Comparison of ENCODE assay signal across 24 cellular contexts in the genomic region with DNA sequence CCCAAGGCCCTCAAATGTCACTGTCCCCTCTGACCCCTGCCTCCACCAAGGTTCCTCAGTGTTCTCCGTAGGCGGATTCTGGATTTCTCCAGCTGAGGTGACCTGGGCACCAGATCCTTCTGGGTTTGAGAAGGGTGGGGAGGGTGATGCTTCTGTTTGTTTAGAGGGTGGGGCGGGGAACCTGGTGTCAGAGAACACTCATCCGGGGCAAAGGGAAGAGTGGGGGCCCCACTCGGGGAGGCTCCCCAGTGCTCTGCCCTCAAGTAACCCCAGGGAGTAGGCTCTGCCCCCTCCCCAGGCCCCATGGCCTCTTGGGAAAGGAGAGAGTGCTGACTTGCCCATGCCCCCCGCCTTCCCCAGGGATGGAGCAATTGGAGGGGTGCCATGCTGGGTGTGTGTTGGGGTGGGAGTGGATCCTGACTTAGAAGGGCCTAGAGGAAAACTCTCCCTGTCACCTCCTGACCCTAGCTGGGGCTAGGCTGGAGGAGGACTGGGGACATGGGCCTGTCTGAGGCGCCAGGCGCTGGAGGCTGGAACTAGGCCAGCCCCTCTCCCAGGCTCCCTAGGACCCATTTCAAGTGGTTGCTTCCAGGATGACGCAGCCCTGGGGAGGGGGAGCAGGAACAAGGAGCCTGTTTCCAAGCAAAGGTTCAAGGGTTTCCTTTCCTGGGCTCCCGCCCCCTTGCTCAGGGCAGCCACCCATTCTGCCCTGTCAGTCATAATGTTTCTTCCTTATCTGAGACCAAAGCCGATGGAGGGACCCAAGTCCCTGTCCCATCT. TPM values are rescaled to one million over a fixed set of nuclear protein-coding genes. Genes with fewer than 3 reads are reported as not detected.
DNase-seq lines count a peak whose midpoint lies in the region; ATAC-seq and TF ChIP-seq lines count a peak whose summit lies in the region.
"Had no signal": no experiment of that assay in that cellular context is flagged by ENCODE, and none has a peak within 500 bp of the region (broad histone marks: within the 10 kb centered on the region; RNA-seq: fewer than 3 reads in every experiment).

No MANE protein-coding gene starts in this region.

- TF ChIP-seq CTCF in PC-3 (conservative IDR thresholded peaks at IDR 0.05; ENCODE audit: low read depth, low read length) (no peak), uterus (IDR thresholded peaks at IDR 0.05) (no peak)

- CTCF ChIA-PET in PC-3 (lab: Charles Lee), result no interaction called here

- H3K4me1 ChIP-seq in PC-3 (ENCODE audit: insufficient read depth, low read length) (peaks cover 46% of the 10 kb centered on the region), mesenchymal stem cell (ENCODE audit: control insufficient read depth, insufficient read depth, low read depth, low read length) (no peaks in the 10 kb centered on the region), uterus (no peaks in the 10 kb centered on the region)
- H3K4me1 ChIP-seq: BLaER1 treated with 17β-estradiol and CSF1 and Interleukin-3, amounts not matched to agents 10 nM and 100 nM had no signal

- no peak overlapping the region for H3K4me3 Mint-ChIP-seq in T-helper 17 cell
- H3K4me3 Mint-ChIP-seq: CD4-positive, alpha-beta memory T cell; GM23338; IgD-negative memory B cell had no signal

- no peak overlapping the region for H2BK12ac ChIP-seq in mesenchymal stem cell (ENCODE audit: low read length in 2 of 2)

- BruUV-seq in PC-3 (replicated peaks; lab: Mats Ljungman, UMichigan), result no TSS peak

- intact Hi-C loops in PC-3 (cut with micrococcal nuclease), result no loop called here
- intact Hi-C loops in uterus (cut with DNase I; ENCODE audit: low total_unique reads), result no loop called here

- POLR2A ChIA-PET in PC-3 (lab: Charles Lee; ENCODE audit: unreplicated experiment), result no interaction called here

- H2BK5ac ChIP-seq in mesenchymal stem cell (ENCODE audit: low read depth, low read length, poor library complexity, severe bottlenecking), result no peak overlapping the region

- no peak overlapping the region for H3K4ac ChIP-seq in mesenchymal stem cell (ENCODE audit: low read depth in 1 of 2, low read length in 2 of 2)

- H2AK5ac ChIP-seq in mesenchymal stem cell (ENCODE audit: low read length, severe bottlenecking), result no peak overlapping the region

- H3K18ac ChIP-seq in mesenchymal stem cell (ENCODE audit: low read depth in 1 of 2, low read length in 2 of 2), result no peak overlapping the region

- H3K9me3 ChIP-seq in PC-3 (ENCODE audit: low read length), result no peaks in the 10 kb centered on the region
- no peaks in the 10 kb centered on the region for H3K9me3 ChIP-seq in mesenchymal stem cell (ENCODE audit: control insufficient read depth, low read length)
- no peaks in the 10 kb centered on the region for H3K9me3 ChIP-seq in T-helper 17 cell (ENCODE audit: control insufficient read depth, low read length, poor library complexity, severe bottlenecking)
- H3K9me3 ChIP-seq in uterus, result no peaks in the 10 kb centered on the region
- H3K9me3 ChIP-seq: BLaER1 treated with 17β-estradiol and CSF1 and Interleukin-3, amounts not matched to agents 10 nM and 100 nM had no signal

- H3F3A ChIP-seq in PC-3 (ENCODE audit: low read length, unreplicated experiment), result peaks cover 6% of the 10 kb centered on the region

- no peaks in the 10 kb centered on the region for H4K20me1 ChIP-seq in PC-3 (ENCODE audit: low read length)

- TF ChIP-seq POLR2A in erythroblast (IDR thresholded peaks at IDR 0.05; ENCODE audit: low read length) (no peak), uterus (IDR thresholded peaks at IDR 0.05) (no peak)

- H3K9ac ChIP-seq in PC-3 (ENCODE audit: low read length), result no peak overlapping the region
- no peak overlapping the region for H3K9ac ChIP-seq in mesenchymal stem cell (ENCODE audit: low read length)
- H3K9ac ChIP-seq: BLaER1 treated with 17β-estradiol and CSF1 and Interleukin-3, amounts not matched to agents 10 nM and 100 nM had no signal

- no peaks in the 10 kb centered on the region for H3K27me3 ChIP-seq in PC-3 (ENCODE audit: low read length)
- H3K27me3 ChIP-seq in mesenchymal stem cell (ENCODE audit: control insufficient read depth in 1 of 2, insufficient read depth in 1 of 2, low read length in 2 of 2), result peaks cover 69 to 100% of the 10 kb centered on the region in 2 experiments
- H3K27me3 ChIP-seq in uterus, result peaks cover 0 to 15% of the 10 kb centered on the region in 2 donors

- no peaks in the 10 kb centered on the region for H3K36me3 Mint-ChIP-seq in T-helper 17 cell (ENCODE audit: low read depth)
- H3K36me3 Mint-ChIP-seq: CD4-positive, alpha-beta memory T cell; IgD-negative memory B cell had no signal

- no peak overlapping the region for H2BK120ac ChIP-seq in mesenchymal stem cell (ENCODE audit: low read depth, low read length)

- peak; percentile 62 for DNase-seq in DMS153 (lab: John Stamatoyannopoulos, UW)
- peak; percentile 28 for DNase-seq in Daoy (ENCODE audit: low read depth)
- DNase-seq in PC-3, result peak; percentile 36
- DNase-seq in mesenchymal stem cell, result no peak
- no peak for DNase-seq in erythroblast (lab: John Stamatoyannopoulos, UW)
- no peak for DNase-seq in T-helper 17 cell
- DNase-seq in uterus, result no peak
- DNase-seq: CD4-positive, alpha-beta memory T cell; GDM1; HCEC 1CT; Karpas-422; NCI-H1417 treated with DMSO at 0.1 percent for 48 hours; NCI-H187; NCI-H2171 treated with DMSO at 0.1 percent for 48 hours; NCI-H446; NCI-H526 treated with DMSO at 0.1 percent for 48 hours; SHP77 treated with DMSO at 0.1 percent for 48 hours; SW 1271 had no signal

- H3K79me2 ChIP-seq in PC-3 (ENCODE audit: low read length), result no peaks in the 10 kb centered on the region

- no peaks in the 10 kb centered on the region for H3K36me3 ChIP-seq in PC-3 (ENCODE audit: low read depth, low read length)
- no peaks in the 10 kb centered on the region for H3K36me3 ChIP-seq in mesenchymal stem cell (ENCODE audit: control insufficient read depth in 1 of 2, insufficient read depth in 2 of 2, low read depth in 1 of 2, low read length in 2 of 2)
- no peaks in the 10 kb centered on the region for H3K36me3 ChIP-seq in uterus
- H3K36me3 ChIP-seq: BLaER1 treated with 17β-estradiol and CSF1 and Interleukin-3, amounts not matched to agents 10 nM and 100 nM had no signal

- H3K4me1 Mint-ChIP-seq in T-helper 17 cell, result no peaks in the 10 kb centered on the region
- H3K4me1 Mint-ChIP-seq: CD4-positive, alpha-beta memory T cell; IgD-negative memory B cell had no signal

- H3K27ac ChIP-seq in PC-3 (ENCODE audit: low read length) (no peak overlapping the region), mesenchymal stem cell (ENCODE audit: low read length, poor library complexity, severe bottlenecking) (no peak overlapping the region), uterus (no peak overlapping the region)
- H3K27ac ChIP-seq: BLaER1 treated with 17β-estradiol and CSF1 and Interleukin-3, amounts not matched to agents 10 nM and 100 nM; RWPE1; SK-N-MC had no signal

- H3K27me3 Mint-ChIP-seq in T-helper 17 cell, result peaks cover 85% of the 10 kb centered on the region

- H3K4me2 ChIP-seq in PC-3 (ENCODE audit: low read length) (peak overlapping the region; percentile 44), mesenchymal stem cell (ENCODE audit: low read length, poor library complexity, severe bottlenecking) (no peak overlapping the region)
- H3K4me2 ChIP-seq: BLaER1 treated with 17β-estradiol and CSF1 and Interleukin-3, amounts not matched to agents 10 nM and 100 nM; GM23338 had no signal

- no peak overlapping the region for H3K23ac ChIP-seq in mesenchymal stem cell (ENCODE audit: low read length in 2 of 2)

- no peak overlapping the region for H4K8ac ChIP-seq in mesenchymal stem cell (ENCODE audit: low read length)

- 85% methylated on average over 10 of the region's 11 CpGs for WGBS in mesenchymal stem cell

- no peak overlapping the region for H3K14ac ChIP-seq in mesenchymal stem cell (ENCODE audit: low read length in 2 of 2)

- H4K91ac ChIP-seq in mesenchymal stem cell (ENCODE audit: low read length), result no peak overlapping the region

- no peak overlapping the region for H3K27ac Mint-ChIP-seq in T-helper 17 cell
- H3K27ac Mint-ChIP-seq: CD4-positive, alpha-beta memory T cell; GM23338; IgD-negative memory B cell had no signal

- H3K4me3 ChIP-seq in PC-3 (ENCODE audit: low read length) (no peak overlapping the region), mesenchymal stem cell (ENCODE audit: insufficient read depth in 1 of 2, low read depth in 1 of 2, low read length in 2 of 2) (no peak overlapping the region), uterus (no peak overlapping the region)
- H3K4me3 ChIP-seq: BLaER1 treated with 17β-estradiol and CSF1 and Interleukin-3, amounts not matched to agents 10 nM and 100 nM; GM23338; SK-N-MC had no signal

- H2BK15ac ChIP-seq in mesenchymal stem cell (ENCODE audit: low read depth, poor library complexity, severe bottlenecking), result no peak overlapping the region

- no peaks in the 10 kb centered on the region for H3K79me1 ChIP-seq in mesenchymal stem cell (replicated peaks; ENCODE audit: low read length, poor library complexity, severe bottlenecking)

- ATAC-seq in PC-3 (peak; percentile 44), T-helper 17 cell (no peak)
- ATAC-seq: GM23338 had no signal

- no peak overlapping the region for H2AFZ ChIP-seq in PC-3 (ENCODE audit: low read length)
- peak overlapping the region; percentile 15 for H2AFZ ChIP-seq in mesenchymal stem cell (ENCODE audit: low read depth, low read length)
- H2AFZ ChIP-seq: GM23338 had no signal

- H3K9me2 ChIP-seq in PC-3 (replicated peaks; ENCODE audit: low read length), result no peaks in the 10 kb centered on the region

RNA-seq across cellular contexts. Expression of gene KAZALD1, which starts 27.9 kb away (rescaled TPM):
- 3.0 and 12.2 TPM in 2 replicates for total RNA-seq in Daoy (2014; rRNA removed; shearing (Covaris generic))
- total RNA-seq in PC-3 (2014; rRNA removed) (24.9 and 25.1 TPM in 2 replicates), T-helper 17 cell (not detected), uterus (10 to 100 TPM in 1 of 4 donors, 1 to 10 TPM in 1, under 1 TPM in 1, not detected in 1; 0.26 to 34.6 (median 6.3) TPM)
- 4.4 TPM for polyA plus RNA-seq in mesenchymal stem cell (2013, experiment 1 of 2)
- polyA plus RNA-seq in mesenchymal stem cell (2013, experiment 2 of 2), result 3.9 TPM
- total RNA-seq: CD4-positive, alpha-beta memory T cell had no signal
- polyA plus RNA-seq: CD4-positive, alpha-beta memory T cell; IgD-negative memory B cell had no signal

RNA-seq across cellular contexts. Expression of gene TLX1, which starts 41.4 kb away (rescaled TPM):
- 0.06 TPM in 1 of 2 replicates, not detected in the other for total RNA-seq in Daoy (2014; rRNA removed; shearing (Covaris generic))
- total RNA-seq in PC-3 (2014; rRNA removed), result not detected in 2 replicates
- polyA plus RNA-seq in mesenchymal stem cell (2013, experiment 1 of 2), result not detected
- polyA plus RNA-seq in mesenchymal stem cell (2013, experiment 2 of 2), result not detected
- total RNA-seq in T-helper 17 cell, result not detected
- not detected for total RNA-seq in uterus
- total RNA-seq: CD4-positive, alpha-beta memory T cell; GM23338; M059J had no signal
- polyA plus RNA-seq: CD4-positive, alpha-beta memory T cell; GM23338; IgD-negative memory B cell had no signal

RNA-seq across cellular contexts. Expression of gene SFXN3, which starts 58.7 kb away (rescaled TPM):
- total RNA-seq in Daoy (2014; rRNA removed; shearing (Covaris generic)), result 14.7 and 32.1 TPM in 2 replicates
- total RNA-seq in PC-3 (2014; rRNA removed) (46.7 and 63.7 TPM in 2 replicates), T-helper 17 cell (10 to 100 TPM; 40.8 to 51.5 TPM), uterus (100 to 1,000 TPM in 1 of 4 donors, 10 to 100 TPM in 3; 34.6 to 161 (median 58.1) TPM)
- 99.8 TPM for polyA plus RNA-seq in mesenchymal stem cell (2013, experiment 1 of 2)
- 93.2 TPM for polyA plus RNA-seq in mesenchymal stem cell (2013, experiment 2 of 2)

RNA-seq across cellular contexts. Expression of gene PDZD7, which starts 58.8 kb away (rescaled TPM):
- 0.42 and 0.51 TPM in 2 replicates for total RNA-seq in Daoy (2014; rRNA removed; shearing (Covaris generic))
- total RNA-seq in PC-3 (2014; rRNA removed) (2.5 and 2.8 TPM in 2 replicates), T-helper 17 cell (1 to 10 TPM in 1 of 2 donors, under 1 TPM in 1; 0.65 to 1.1 TPM), uterus (1 to 10 TPM in 1 of 4 donors, under 1 TPM in 2, not detected in 1; under 0.01 to 1.3 (median 0.61) TPM)
- 1.3 TPM for polyA plus RNA-seq in mesenchymal stem cell (2013, experiment 1 of 2)
- 1.0 TPM for polyA plus RNA-seq in mesenchymal stem cell (2013, experiment 2 of 2)
- polyA plus RNA-seq: IgD-negative memory B cell had no signal

Comparison
In these comparisons a context has a peak if more than half of its experiments do, and no peak if none do; other contexts are left out.
1. DNase-seq: peak in DMS153 (single experiment), Daoy (single experiment) and PC-3 (single experiment); none in mesenchymal stem cell (single experiment), erythroblast (0 of 2), T-helper 17 cell (0 of 3) and uterus (0 of 2).